8 cellular contexts compared by ENCODE assay signal in genomic region chr10:21732067-21732772, GRCh38.
DNase-seq lines count a peak whose midpoint lies in the region; ATAC-seq and TF ChIP-seq lines count a peak whose summit lies in the region.

No MANE protein-coding gene starts in this region.

- peak; percentile 82 for TF ChIP-seq CTCF in GM12875 (IDR thresholded peaks at IDR 0.05; ENCODE audit: borderline replicate concordance, insufficient read depth, low read depth, low read length)
- peak; percentile 96 for TF ChIP-seq CTCF in osteocyte (IDR thresholded peaks at IDR 0.05)

- H3K4me1 Mint-ChIP-seq in activated T-helper 2 cell treated with anti-CD3 and anti-CD28 coated beads, Interferon-gamma antibody, Interleukin-2, Interleukin-4, amounts not matched to agents 10 μg/mL and 5 μg/mL and 100 μg/mL, durations not matched to agents 14 hours and 24 hours and 36 hours (ENCODE audit: low read depth): peaks cover 23% of the 10 kb centered on the region
- H3K4me1 Mint-ChIP-seq in osteocyte (ENCODE audit: unreplicated experiment): peaks cover 57% of the 10 kb centered on the region

- H3K4me3 Mint-ChIP-seq in activated T-helper 2 cell treated with anti-CD3 and anti-CD28 coated beads, Interferon-gamma antibody, Interleukin-2, Interleukin-4, amounts not matched to agents 10 μg/mL and 5 μg/mL and 100 μg/mL, durations not matched to agents 14 hours and 24 hours and 36 hours (ENCODE audit: low read depth): no peak overlapping the region
- no peak overlapping the region for H3K4me3 Mint-ChIP-seq in osteocyte (ENCODE audit: unreplicated experiment)

- peaks cover 56% of the 10 kb centered on the region for H3K36me3 Mint-ChIP-seq in activated T-helper 2 cell treated with anti-CD3 and anti-CD28 coated beads, Interferon-gamma antibody, Interleukin-2, Interleukin-4, amounts not matched to agents 10 μg/mL and 5 μg/mL and 100 μg/mL, durations not matched to agents 14 hours and 24 hours and 36 hours (ENCODE audit: low read depth)
- peaks cover 34% of the 10 kb centered on the region for H3K36me3 Mint-ChIP-seq in osteocyte (ENCODE audit: unreplicated experiment)

- H3K4me3 ChIP-seq in GM12875 (ENCODE audit: low read depth, low read length): no peak overlapping the region

- H3K27ac Mint-ChIP-seq in activated T-helper 2 cell treated with anti-CD3 and anti-CD28 coated beads, Interferon-gamma antibody, Interleukin-2, Interleukin-4, amounts not matched to agents 10 μg/mL and 5 μg/mL and 100 μg/mL, durations not matched to agents 14 hours and 24 hours and 36 hours: no peak overlapping the region
- peak overlapping the region; percentile 65 for H3K27ac Mint-ChIP-seq in osteocyte (ENCODE audit: unreplicated experiment)

- H3K9me3 Mint-ChIP-seq in activated T-helper 2 cell treated with anti-CD3 and anti-CD28 coated beads, Interferon-gamma antibody, Interleukin-2, Interleukin-4, amounts not matched to agents 10 μg/mL and 5 μg/mL and 100 μg/mL, durations not matched to agents 14 hours and 24 hours and 36 hours: no peaks in the 10 kb centered on the region
- H3K9me3 Mint-ChIP-seq in osteocyte (ENCODE audit: unreplicated experiment): no peaks in the 10 kb centered on the region

- peak; percentile 82 for ATAC-seq in HG02840 (IDR thresholded peaks at IDR 0.05; ENCODE audit: low FRiP score, unreplicated experiment)

- intact Hi-C loops in activated T-helper 2 cell treated with anti-CD3 and anti-CD28 coated beads, Interferon-gamma antibody, Interleukin-2, Interleukin-4, amounts not matched to agents 10 μg/mL and 5 μg/mL and 100 μg/mL, durations not matched to agents 14 hours and 24 hours and 36 hours (cut with micrococcal nuclease): loop anchor here (1.0 to 5.0 kb wide), 2 partner anchors 200 to 237 kb away; partner anchors contain the start of gene MLLT10

- DNase-seq in AG08395 (ENCODE audit: low spot score) (peak; percentile 82), NCI-H345 (lab: John Stamatoyannopoulos, UW) (peak; percentile 44), glomerular visceral epithelial cell (ENCODE audit: extremely low spot score) (peak; percentile 43), osteocyte (ENCODE audit: extremely low spot score, unreplicated experiment) (no peak), HPDE6-E6E7 (ENCODE audit: extremely low spot score) (no peak)
- DNase-seq in activated T-helper 2 cell treated with anti-CD3 and anti-CD28 coated beads, Interferon-gamma antibody, Interleukin-2, Interleukin-4, amounts not matched to agents 10 μg/mL and 5 μg/mL and 100 μg/mL, durations not matched to agents 14 hours and 24 hours and 36 hours (ENCODE audit: low spot score): peak; percentile 34

- no peaks in the 10 kb centered on the region for H3K27me3 Mint-ChIP-seq in activated T-helper 2 cell treated with anti-CD3 and anti-CD28 coated beads, Interferon-gamma antibody, Interleukin-2, Interleukin-4, amounts not matched to agents 10 μg/mL and 5 μg/mL and 100 μg/mL, durations not matched to agents 14 hours and 24 hours and 36 hours (ENCODE audit: low read depth)
- no peaks in the 10 kb centered on the region for H3K27me3 Mint-ChIP-seq in osteocyte (ENCODE audit: unreplicated experiment)

Comparison
In these comparisons a context has a peak if more than half of its experiments do, and no peak if none do; other contexts are left out.
1. DNase-seq: peak in AG08395 (single experiment), NCI-H345 (single experiment), activated T-helper 2 cell treated with anti-CD3 and anti-CD28 coated beads, Interferon-gamma antibody, Interleukin-2, Interleukin-4, amounts not matched to agents 10 μg/mL and 5 μg/mL and 100 μg/mL, durations not matched to agents 14 hours and 24 hours and 36 hours (single experiment) and glomerular visceral epithelial cell (single experiment); none in osteocyte (single experiment) and HPDE6-E6E7 (single experiment).